In the genomic region with DNA sequence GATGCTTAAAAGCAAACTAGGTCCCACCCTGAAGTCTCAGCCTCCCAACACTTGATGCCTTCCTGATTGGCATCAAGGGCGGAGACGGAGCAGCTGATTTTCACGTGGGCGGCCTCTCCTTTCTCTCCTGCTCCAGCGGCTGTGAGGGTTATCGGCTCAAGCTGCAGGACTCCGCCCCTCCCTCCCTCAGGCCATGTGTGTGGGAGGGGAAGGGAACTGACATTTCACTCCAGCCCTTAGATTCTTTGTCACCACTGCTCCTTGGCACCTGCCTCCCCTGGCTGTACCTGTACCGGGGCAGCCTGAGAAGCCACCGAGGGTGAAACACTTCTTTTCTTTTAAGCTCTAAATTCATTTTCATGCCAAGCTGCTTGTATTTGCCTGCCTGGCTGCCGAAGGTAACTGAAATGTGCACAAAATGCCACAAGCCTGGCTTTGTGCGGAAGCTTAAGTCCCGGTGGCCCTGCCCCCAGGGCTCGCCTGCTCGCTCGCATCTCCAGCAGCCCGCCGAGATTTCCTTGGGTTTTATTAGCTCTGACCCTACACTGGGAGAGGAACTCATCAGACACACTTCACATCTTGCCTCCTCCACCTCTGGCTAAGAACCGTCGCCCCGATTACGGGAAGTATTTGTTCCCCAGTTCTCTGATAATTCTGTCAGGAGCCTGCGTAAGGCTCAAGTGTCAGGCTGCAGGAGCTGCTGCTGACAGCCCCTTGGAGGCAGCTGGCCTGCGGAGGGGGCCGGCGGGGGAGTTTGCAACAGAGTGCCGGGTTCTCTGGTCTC, we compare ENCODE assay signal across 11 cellular contexts. TPM values are rescaled to one million over a fixed set of nuclear protein-coding genes. Genes with fewer than 3 reads are reported as not detected.
A peak's percentile ranks its signal among the peaks of the same experiment; 100 is the strongest.
DNase-seq lines count a peak whose midpoint lies in the region; ATAC-seq, FAIRE-seq and TF ChIP-seq lines count a peak whose summit lies in the region.
"Had no signal": no experiment of that assay in that cellular context is flagged by ENCODE, and none has a peak within 500 bp of the region (broad histone marks: within the 10 kb centered on the region; RNA-seq: fewer than 3 reads in every experiment).

No MANE protein-coding gene starts in this region.

- H3K79me2 ChIP-seq in PC-3 (ENCODE audit: low read length) = no peaks in the 10 kb centered on the region

- H3K27ac ChIP-seq in small intestine (ENCODE audit: low read depth in 1 of 2, low read length in 1 of 2) = peak overlapping the region in 1 of 2 donors; percentile 46
- H3K27ac ChIP-seq in PC-3 (ENCODE audit: low read length) = no peak overlapping the region
- H3K27ac ChIP-seq: SJSA1 had no signal

- TF ChIP-seq CTCF in NB4 (IDR thresholded peaks at IDR 0.05; ENCODE audit: low read depth, low read length) = no peak
- TF ChIP-seq CTCF in WTC11 (IDR thresholded peaks at IDR 0.05) = no peak
- no peak for TF ChIP-seq CTCF in PC-3 (conservative IDR thresholded peaks at IDR 0.05; ENCODE audit: low read depth, low read length)

- peaks cover 5% of the 10 kb centered on the region for H3K36me3 Mint-ChIP-seq in WTC11
- H3K36me3 Mint-ChIP-seq in activated naive CD4-positive, alpha-beta T cell treated with anti-CD3 and anti-CD28 coated beads, Interleukin-2, amount 10 ng/mL, durations not matched to agents 7 days and 5 days = peaks cover 26% of the 10 kb centered on the region

- no peaks in the 10 kb centered on the region; the same call in none of the 2 replicates for H3K27me3 Mint-ChIP-seq in WTC11 (ENCODE audit: low read depth)
- peaks cover 27% of the 10 kb centered on the region for H3K27me3 Mint-ChIP-seq in activated naive CD4-positive, alpha-beta T cell treated with anti-CD3 and anti-CD28 coated beads, Interleukin-2, amount 10 ng/mL, durations not matched to agents 7 days and 5 days

- BruUV-seq in PC-3 (replicated peaks; lab: Mats Ljungman, UMichigan) = no TSS peak

- H3K9ac ChIP-seq in PC-3 (ENCODE audit: low read length) = no peak overlapping the region

- H3K27ac Mint-ChIP-seq in WTC11 = no peak overlapping the region
- no peak overlapping the region for H3K27ac Mint-ChIP-seq in activated naive CD4-positive, alpha-beta T cell treated with anti-CD3 and anti-CD28 coated beads, Interleukin-2, amount 10 ng/mL, durations not matched to agents 7 days and 5 days

- H3K4me1 Mint-ChIP-seq in WTC11 = peaks cover 38% of the 10 kb centered on the region
- H3K4me1 Mint-ChIP-seq in activated naive CD4-positive, alpha-beta T cell treated with anti-CD3 and anti-CD28 coated beads, Interleukin-2, amount 10 ng/mL, durations not matched to agents 7 days and 5 days = no peaks in the 10 kb centered on the region

- FAIRE-seq in small intestine (lab: Jason Lieb, UNC) = no peak
- FAIRE-seq: GM18507 had no signal

- H3K9me3 ChIP-seq in small intestine (ENCODE audit: control insufficient read depth, low read depth) = no peaks in the 10 kb centered on the region
- H3K9me3 ChIP-seq in PC-3 (ENCODE audit: low read length) = no peaks in the 10 kb centered on the region

- ATAC-seq in WTC11 (peak; percentile 89), PC-3 (no peak), HG03045 (IDR thresholded peaks at IDR 0.05; ENCODE audit: unreplicated experiment) (no peak)
- ATAC-seq: left lobe of liver had no signal

- POLR2A ChIA-PET in WTC11 (lab: Charles Lee) = interaction anchor here (0.6 to 1.2 kb wide), 3 partner anchors 14 to 240 kb away, joined by 4 to 5 read pairs (median 4); no protein-coding TSS in a partner anchor
- POLR2A ChIA-PET in PC-3 (lab: Charles Lee; ENCODE audit: unreplicated experiment) = no interaction called here

- no peaks in the 10 kb centered on the region for H3K9me2 ChIP-seq in PC-3 (replicated peaks; ENCODE audit: low read length)

- 8 to 34% (median 32%) methylated on average over 26 of the region's 26 CpGs for WGBS in small intestine, 3 donors

- H3K4me1 ChIP-seq in small intestine (ENCODE audit: control insufficient read depth in 2 of 2, insufficient read depth in 1 of 2, low read depth in 1 of 2, low read length in 1 of 2) = no peaks in the 10 kb centered on the region
- H3K4me1 ChIP-seq in PC-3 (ENCODE audit: insufficient read depth, low read length) = peaks cover 9% of the 10 kb centered on the region; the same call in 1 of the 2 replicates

- no peak overlapping the region for H3K4me2 ChIP-seq in PC-3 (ENCODE audit: low read length)

- no peaks in the 10 kb centered on the region for H3F3A ChIP-seq in PC-3 (ENCODE audit: low read length, unreplicated experiment)

- no peak overlapping the region for H2AFZ ChIP-seq in PC-3 (ENCODE audit: low read length)

- H3K4me3 ChIP-seq in NB4 (ENCODE audit: low read depth, low read length) = no peak overlapping the region
- H3K4me3 ChIP-seq in small intestine (ENCODE audit: low read depth in 1 of 2, low read length in 2 of 2) = peak overlapping the region in 1 of 2 donors; percentile 16
- H3K4me3 ChIP-seq in PC-3 (ENCODE audit: low read length) = no peak overlapping the region
- H3K4me3 ChIP-seq: SJSA1 had no signal

- no peaks in the 10 kb centered on the region for H4K20me1 ChIP-seq in PC-3 (ENCODE audit: low read length)

- H3K9me3 Mint-ChIP-seq in WTC11 = no peaks in the 10 kb centered on the region
- H3K9me3 Mint-ChIP-seq in activated naive CD4-positive, alpha-beta T cell treated with anti-CD3 and anti-CD28 coated beads, Interleukin-2, amount 10 ng/mL, durations not matched to agents 7 days and 5 days = peaks cover 2% of the 10 kb centered on the region

- CTCF ChIA-PET in WTC11 (lab: Charles Lee) (interaction anchor here (0.7 to 8.1 kb wide), 25 partner anchors 8 to 234 kb away, joined by 3 to 179 read pairs (median 4); partner anchors contain the start of genes C6orf89, CDKN1A and PPIL1), PC-3 (lab: Charles Lee) (no interaction called here)
- CTCF ChIA-PET in activated naive CD4-positive, alpha-beta T cell treated with anti-CD3 and anti-CD28 coated beads, Interleukin-2, amount 10 ng/mL, durations not matched to agents 7 days and 5 days (lab: Charles Lee) = interaction anchor here (0.9 to 9.5 kb wide), 12 partner anchors 8 to 169 kb away, joined by 3 to 149 read pairs (median 4); no protein-coding TSS in a partner anchor

- TF ChIP-seq POLR2A in NB4 (IDR thresholded peaks at IDR 0.05; ENCODE audit: extremely low read depth, insufficient read length) = no peak

- no peaks in the 10 kb centered on the region for H3K36me3 ChIP-seq in small intestine (ENCODE audit: control insufficient read depth in 2 of 2, insufficient read depth in 2 of 2, low read length in 2 of 2)
- peaks cover 5% of the 10 kb centered on the region for H3K36me3 ChIP-seq in PC-3 (ENCODE audit: low read depth, low read length)

- DNase-seq in NB4 (ENCODE audit: low read depth) (peak; percentile 64), WTC11 (ENCODE audit: low spot score) (peak; percentile 74), iPS-NIHi11 (ENCODE audit: low spot score) (peak; percentile 79), small intestine (peak; percentile 92), PC-3 (no peak), middle frontal gyrus (ENCODE audit: extremely low spot score, low spot score) (no peak)
- no peak for DNase-seq in activated naive CD4-positive, alpha-beta T cell treated with anti-CD3 and anti-CD28 coated beads, Interleukin-2, amount 10 ng/mL, durations not matched to agents 7 days and 5 days

- peak overlapping the region; percentile 54 for H3K4me3 Mint-ChIP-seq in WTC11
- no peak overlapping the region for H3K4me3 Mint-ChIP-seq in activated naive CD4-positive, alpha-beta T cell treated with anti-CD3 and anti-CD28 coated beads, Interleukin-2, amount 10 ng/mL, durations not matched to agents 7 days and 5 days

- intact Hi-C loops in PC-3 (cut with micrococcal nuclease) = no loop called here

- H3K27me3 ChIP-seq in small intestine (ENCODE audit: control insufficient read depth in 2 of 2, insufficient read depth in 2 of 2, low read length in 2 of 2) (no peaks in the 10 kb centered on the region), PC-3 (ENCODE audit: low read length) (no peaks in the 10 kb centered on the region)
- H3K27me3 ChIP-seq: SJSA1 had no signal

TF ChIP-seq in WTC11, 78 proteins besides CTCF, POLR2A, EP300 and RAD21 (continues in another document):
- TF ChIP-seq, protein P1, sequence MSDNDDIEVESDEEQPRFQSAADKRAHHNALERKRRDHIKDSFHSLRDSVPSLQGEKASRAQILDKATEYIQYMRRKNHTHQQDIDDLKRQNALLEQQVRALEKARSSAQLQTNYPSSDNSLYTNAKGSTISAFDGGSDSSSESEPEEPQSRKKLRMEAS (CRISPR knock-in tag; IDR thresholded peaks at IDR 0.05) = peak; percentile 20; the same call in 1 of the 2 replicates
- TF ChIP-seq CREB1 (CRISPR knock-in tag; IDR thresholded peaks at IDR 0.05) = no peak
- peak; percentile 44; the same call in 1 of the 2 replicates for TF ChIP-seq ETV6 (CRISPR knock-in tag; IDR thresholded peaks at IDR 0.05)
- TF ChIP-seq ZNF317 (CRISPR knock-in tag; IDR thresholded peaks at IDR 0.05; ENCODE audit: borderline replicate concordance, low read depth) = no peak
- TF ChIP-seq FOXK1 (CRISPR knock-in tag; IDR thresholded peaks at IDR 0.05) = peak; percentile 55; the same call in 1 of the 2 replicates
- TF ChIP-seq HMGXB4 (CRISPR knock-in tag; IDR thresholded peaks at IDR 0.05) = 0 out of 2 replicates have a peak, but pooled peaks have one; percentile 7

RNA-seq across cellular contexts. Expression of gene CPNE5, which starts 9.6 kb away (rescaled TPM):
- total RNA-seq in WTC11 (2021) (0.44 to 0.71 TPM (median 0.48 TPM) in 3 replicates), PC-3 (2014; rRNA removed) (0.29 TPM in 1 of 2 replicates, not detected in the other)
- polyA plus RNA-seq in small intestine = 10 to 100 TPM in 1 of 3 donors, 1 to 10 TPM in 2; 2.5 to 10.8 (median 5.7) TPM

RNA-seq across cellular contexts. Expression of gene PPIL1, which starts 25.8 kb away (rescaled TPM):
- total RNA-seq in WTC11 (2021) = 64.2 to 69.8 TPM (median 66.6 TPM) in 3 replicates
- 10 to 100 TPM in 1 of 3 donors, 1 to 10 TPM in 2; 8.1 to 37.3 (median 9.2) TPM for polyA plus RNA-seq in small intestine
- 37.3 and 39.9 TPM in 2 replicates for total RNA-seq in PC-3 (2014; rRNA removed)

RNA-seq across cellular contexts. Expression of gene C6orf89, which starts 36.9 kb away (rescaled TPM):
- total RNA-seq in WTC11 (2021) (13.2 to 15.6 TPM (median 15.0 TPM) in 3 replicates), PC-3 (2014; rRNA removed) (23.2 and 27.8 TPM in 2 replicates)
- 10 to 100 TPM in 1 of 3 donors, 1 to 10 TPM in 2; 6.5 to 30.6 (median 6.9) TPM for polyA plus RNA-seq in small intestine

Comparison
In these comparisons a context has a peak if more than half of its experiments do, and no peak if none do; other contexts are left out.
1. DNase-seq: peak in NB4 (single experiment), WTC11 (single experiment), iPS-NIHi11 (single experiment) and small intestine (single experiment); none in activated naive CD4-positive, alpha-beta T cell treated with anti-CD3 and anti-CD28 coated beads, Interleukin-2, amount 10 ng/mL, durations not matched to agents 7 days and 5 days (single experiment), PC-3 (single experiment) and middle frontal gyrus (single experiment).